In genomic region chr17:214881-215331, GRCh38 we compare ENCODE assay signal across 20 cellular contexts. TPM values are rescaled to one million over a fixed set of nuclear protein-coding genes. Genes with fewer than 3 reads are reported as not detected.
A peak's percentile ranks its signal among the peaks of the same experiment; 100 is the strongest.
DNase-seq lines count a peak whose midpoint lies in the region; ATAC-seq, FAIRE-seq and TF ChIP-seq lines count a peak whose summit lies in the region.
"Had no signal": no experiment of that assay in that cellular context is flagged by ENCODE, and none has a peak within 500 bp of the region (broad histone marks: within the 10 kb centered on the region; RNA-seq: fewer than 3 reads in every experiment).

No MANE protein-coding gene starts in this region.

- no peak overlapping the region for H2BK120ac ChIP-seq in neuronal stem cell (ENCODE audit: low read depth, low read length)

- no peak for TF ChIP-seq RAD21 in A549 (conservative IDR thresholded peaks at IDR 0.05 in 1 of 2, IDR thresholded peaks at IDR 0.05 in 1 of 2)

- no peak overlapping the region for H3K4me3 Mint-ChIP-seq in endodermal cell
- H3K4me3 Mint-ChIP-seq: activated naive CD8-positive, alpha-beta T cell; brain; nephron had no signal

- H3K18ac ChIP-seq in neuronal stem cell (ENCODE audit: low read length): peak overlapping the region; percentile 54

- no peaks in the 10 kb centered on the region for H3K9me3 Mint-ChIP-seq in endodermal cell
- H3K9me3 Mint-ChIP-seq: brain, nephron had no signal

- no peak overlapping the region for H3K14ac ChIP-seq in neuronal stem cell (ENCODE audit: low read length)

- no peaks in the 10 kb centered on the region for H3K79me1 ChIP-seq in neuronal stem cell (ENCODE audit: low read depth, low read length)

- H3K36me3 ChIP-seq in HUES64 (ENCODE audit: insufficient read depth, low read length) (0 out of 2 replicates have a peak, but pooled peaks cover 3% of the 10 kb centered on the region), endodermal cell (ENCODE audit: control insufficient read depth, insufficient read depth, low read length) (no peaks in the 10 kb centered on the region), neuronal stem cell (replicated peaks in 1 of 2; ENCODE audit: control insufficient read depth in 2 of 2, insufficient read depth in 2 of 2, low read length in 2 of 2) (peaks cover 0 to 4% of the 10 kb centered on the region in 2 donors)
- H3K36me3 ChIP-seq: thyroid gland had no signal

- no peak overlapping the region for H2BK12ac ChIP-seq in neuronal stem cell (ENCODE audit: low read length)

- H3K9ac ChIP-seq in HUES64 (ENCODE audit: low read depth, low read length): peak overlapping the region; percentile 69; the same call in 1 of the 2 replicates
- peak overlapping the region; percentile 30 for H3K9ac ChIP-seq in endodermal cell (ENCODE audit: extremely low read depth, low read length, poor library complexity, severe bottlenecking)
- H3K9ac ChIP-seq in neuronal stem cell (ENCODE audit: low read depth, low read length, poor library complexity): no peak overlapping the region

- H3K4me1 Mint-ChIP-seq in endodermal cell: peaks cover 3% of the 10 kb centered on the region
- H3K4me1 Mint-ChIP-seq: brain, nephron had no signal

- H3K4ac ChIP-seq in neuronal stem cell (ENCODE audit: low read length): no peak overlapping the region

- H3K27ac ChIP-seq in A549 (peak overlapping the region; percentile 77 to 88; a peak in 5 of 6 replicates), HUES64 (ENCODE audit: low read depth, low read length) (no peak overlapping the region), endodermal cell (ENCODE audit: low read depth, low read length) (no peak overlapping the region), neuronal stem cell (replicated peaks; ENCODE audit: low read length) (no peak overlapping the region)
- H3K27ac ChIP-seq: coronary artery, HL-60, thyroid gland had no signal

- TF ChIP-seq EP300 in A549 (IDR thresholded peaks at IDR 0.05): no peak

- H3K23ac ChIP-seq in neuronal stem cell (ENCODE audit: low read depth, low read length, poor library complexity): no peak overlapping the region

- peak overlapping the region; percentile 70 for H3K4me2 ChIP-seq in A549
- peak overlapping the region; percentile 77 for H3K4me2 ChIP-seq in neuronal stem cell (ENCODE audit: insufficient read depth, low read length, poor library complexity, severe bottlenecking)

- no peak overlapping the region for H4K8ac ChIP-seq in neuronal stem cell (ENCODE audit: low read depth, low read length)

- H3K9me3 ChIP-seq in A549 (no peaks in the 10 kb centered on the region; the same call in 2 of the 3 replicates), HUES64 (ENCODE audit: insufficient read depth, low read depth, low read length) (no peaks in the 10 kb centered on the region), endodermal cell (ENCODE audit: control insufficient read depth, low read length) (no peaks in the 10 kb centered on the region), neuronal stem cell (replicated peaks in 1 of 2; ENCODE audit: control insufficient read depth in 2 of 2, insufficient read depth in 1 of 2, low read depth in 1 of 2, low read length in 2 of 2) (peaks cover 3 to 5% of the 10 kb centered on the region in 2 donors)
- H3K9me3 ChIP-seq: thyroid gland had no signal

- H3K27me3 ChIP-seq in HUES64 (ENCODE audit: insufficient read depth, low read length) (no peaks in the 10 kb centered on the region), endodermal cell (ENCODE audit: control insufficient read depth, insufficient read depth, low read length, poor library complexity, severe bottlenecking) (no peaks in the 10 kb centered on the region), neuronal stem cell (ENCODE audit: control insufficient read depth in 3 of 3, insufficient read depth in 3 of 3, low read depth in 1 of 3, low read length in 3 of 3) (no peaks in the 10 kb centered on the region)
- H3K27me3 ChIP-seq: thyroid gland had no signal

- TF ChIP-seq CTCF in A549 (IDR thresholded peaks at IDR 0.05) (no peak), endodermal cell (conservative IDR thresholded peaks at IDR 0.05) (no peak), foreskin fibroblast (IDR thresholded peaks at IDR 0.05; ENCODE audit: low read depth, low read length) (no peak)

- no peak overlapping the region for H2BK15ac ChIP-seq in neuronal stem cell (ENCODE audit: low read length)

- no peak overlapping the region for H2AK5ac ChIP-seq in neuronal stem cell (ENCODE audit: low read depth, low read length)

- H2BK5ac ChIP-seq in neuronal stem cell (ENCODE audit: low read length): no peak overlapping the region

- POLR2A ChIA-PET in A549 (lab: Yijun Ruan, JAX): no interaction called here

- H3K27ac Mint-ChIP-seq in endodermal cell: no peak overlapping the region
- H3K27ac Mint-ChIP-seq: activated naive CD8-positive, alpha-beta T cell; brain; nephron had no signal

- H4K91ac ChIP-seq in neuronal stem cell (ENCODE audit: low read depth, low read length, poor library complexity): no peak overlapping the region

- H3K36me3 Mint-ChIP-seq in endodermal cell (ENCODE audit: low read depth): no peaks in the 10 kb centered on the region
- H3K36me3 Mint-ChIP-seq: brain had no signal

- ATAC-seq in A549 (peak; percentile 16 to 29; a peak in 4 of 6 replicates), GM19023 (IDR thresholded peaks at IDR 0.05; ENCODE audit: unreplicated experiment) (no peak)

- H3K4me1 ChIP-seq in A549: peaks cover 15% of the 10 kb centered on the region
- H3K4me1 ChIP-seq in HUES64 (ENCODE audit: insufficient read depth, low read length): peaks cover 7% of the 10 kb centered on the region; the same call in 1 of the 2 replicates
- no peaks in the 10 kb centered on the region for H3K4me1 ChIP-seq in endodermal cell (ENCODE audit: control insufficient read depth, insufficient read depth, low read length)
- peaks cover 0 to 7% of the 10 kb centered on the region in 2 donors for H3K4me1 ChIP-seq in neuronal stem cell (ENCODE audit: control insufficient read depth in 2 of 2, insufficient read depth in 1 of 2, low read depth in 1 of 2, low read length in 2 of 2)

- TF ChIP-seq POLR2A in A549 (IDR thresholded peaks at IDR 0.05; ENCODE audit: low read length) (no peak), erythroblast (IDR thresholded peaks at IDR 0.05; ENCODE audit: low read length) (no peak)

- 96% methylated on average over 10 of the region's 10 CpGs for WGBS in A549 (ENCODE audit: missing lambda C conversion rate)
- WGBS in HUES64: 91% methylated on average over 10 of the region's 10 CpGs
- WGBS in endodermal cell (ENCODE audit: insufficient coverage in 1 of 2, insufficient read length in 1 of 2), 2 experiments: 88 to 90% methylated on average over 8 to 10 of the region's 10 CpGs
- WGBS in neuronal stem cell (ENCODE audit: extremely low coverage in 2 of 2, insufficient read length in 2 of 2, insufficient replicate concordance in 1 of 2), 2 donors: no CpG with 5 or more reads among the region's 10 CpGs

- DNase-seq in A549 (ENCODE audit: low read depth in 1 of 2, low spot score in 1 of 2) (no peak), endodermal cell (no peak), neuronal stem cell (ENCODE audit: low spot score) (no peak), NCI-H2171 treated with DMSO at 0.1 percent for 48 hours (lab: John Stamatoyannopoulos, UW) (no peak), foreskin fibroblast (no peak), erythroblast (lab: John Stamatoyannopoulos, UW) (no peak)
- DNase-seq: activated CD4-positive, alpha-beta T cell treated with anti-CD3 and anti-CD28 coated beads, Interleukin-2, amount 50 U/mL, for 4 hours; activated T-cell treated with anti-CD3 and anti-CD28 coated beads, Interleukin-2, amount 50 U/mL, for 1 hour; NCI-H2029; stimulated activated naive CD4-positive, alpha-beta T cell; thyroid gland had no signal

- H3K4me3 ChIP-seq in A549: no peak overlapping the region; the same call in 2 of the 3 replicates
- peak overlapping the region; percentile 63 for H3K4me3 ChIP-seq in HUES64 (ENCODE audit: low read length)
- peak overlapping the region; percentile 76 for H3K4me3 ChIP-seq in endodermal cell (ENCODE audit: low read length)
- H3K4me3 ChIP-seq in neuronal stem cell (ENCODE audit: low read length in 2 of 2): no peak overlapping the region
- H3K4me3 ChIP-seq in foreskin fibroblast (ENCODE audit: low read depth in 1 of 2, low read length in 2 of 2): no peak overlapping the region
- H3K4me3 ChIP-seq: coronary artery, K562, thyroid gland had no signal

- CTCF ChIA-PET in A549 (lab: Yijun Ruan, JAX): interaction anchor here (1.1 kb wide), 1 partner anchor 15 kb away, joined by 4 read pairs; no protein-coding TSS in a partner anchor

- no peaks in the 10 kb centered on the region for H3K27me3 Mint-ChIP-seq in endodermal cell (ENCODE audit: insufficient read depth)
- H3K27me3 Mint-ChIP-seq: activated naive CD8-positive, alpha-beta T cell; brain had no signal

- H2AFZ ChIP-seq in neuronal stem cell (ENCODE audit: low read length): no peak overlapping the region

- no peak for FAIRE-seq in A549 (lab: Jason Lieb, UNC)
- FAIRE-seq: GM19239, K562 had no signal

TF ChIP-seq in A549, 52 proteins besides CTCF, POLR2A, EP300 and RAD21 (continues in another document):
- TF ChIP-seq MAX (IDR thresholded peaks at IDR 0.05) (no peak), RFX5 (IDR thresholded peaks at IDR 0.05) (no peak), EHF (CRISPR knock-in tag; IDR thresholded peaks at IDR 0.05) (no peak), TP53 (CRISPR knock-in tag; IDR thresholded peaks at IDR 0.05) (no peak), NPAS2 (CRISPR knock-in tag; IDR thresholded peaks at IDR 0.05; ENCODE audit: borderline replicate concordance) (no peak), CHD4 (IDR thresholded peaks at IDR 0.05; ENCODE audit: borderline replicate concordance) (no peak), EHMT2 (IDR thresholded peaks at IDR 0.05; ENCODE audit: low read depth) (no peak), HES2 (IDR thresholded peaks at IDR 0.05) (no peak), ZSCAN20 (CRISPR knock-in tag; IDR thresholded peaks at IDR 0.05) (no peak), KDM5A (IDR thresholded peaks at IDR 0.05) (no peak)

RNA-seq across cellular contexts. Expression of gene DOC2B, which starts 33.5 kb away (rescaled TPM):
- 1.6 and 2.0 TPM in 2 replicates for polyA plus RNA-seq in A549 (2011; rRNA removed)
- polyA plus RNA-seq in A549 (2012; cell fraction: cytosol; rRNA removed): 1.2 and 1.3 TPM in 2 replicates
- 1.5 TPM in 2 replicates for polyA plus RNA-seq in A549 (2012; cell fraction: nucleus; rRNA removed)
- 0.27 to 0.30 TPM (median 0.28 TPM) in 3 replicates for polyA plus RNA-seq in A549 (2017; fragmentation: RNase III; extraction: RNeasy Plus Mini Kit Qiagen cat#74134 plus additional on column Dnase treatment)
- 2.7 and 5.4 TPM in 2 replicates for polyA minus RNA-seq in A549 (2011; rRNA and poly(A)+ RNA removed)
- 0.60 TPM for polyA plus RNA-seq in HUES64 (2013, experiment 1 of 2)
- polyA plus RNA-seq in HUES64 (2013, experiment 2 of 2): 1.1 TPM
- 1 to 10 TPM; 1.4 to 2.6 TPM for total RNA-seq in endodermal cell
- polyA plus RNA-seq in endodermal cell (2013, experiment 1 of 2): 4.2 TPM
- polyA plus RNA-seq in endodermal cell (2013, experiment 2 of 2): 3.7 TPM
- 5.0 TPM for polyA plus RNA-seq in neuronal stem cell (2013, experiment 1 of 2)
- polyA plus RNA-seq in neuronal stem cell (2013, experiment 2 of 2): 4.9 TPM
- polyA plus RNA-seq: K562 had no signal

Comparison
In these comparisons a context has a peak if more than half of its experiments do, and no peak if none do; other contexts are left out.
1. H3K27ac ChIP-seq: peak in A549 (2 of 2); none in HUES64 (single experiment), endodermal cell (single experiment) and neuronal stem cell (single experiment).
2. H3K4me3 ChIP-seq: peak in HUES64 (single experiment) and endodermal cell (single experiment); none in A549 (single experiment), neuronal stem cell (0 of 2) and foreskin fibroblast (0 of 2).